In genomic region chr6:33592595-33593413, GRCh38 we compare ENCODE assay signal across 8 cellular contexts. TPM values are rescaled to one million over a fixed set of nuclear protein-coding genes. Genes with fewer than 3 reads are reported as not detected.
DNase-seq lines count a peak whose midpoint lies in the region; ATAC-seq and TF ChIP-seq lines count a peak whose summit lies in the region.

No MANE protein-coding gene starts in this region.

- no TSS peak for BruUV-seq in Caco-2 (replicated peaks; lab: Mats Ljungman, UMichigan)

- no peaks in the 10 kb centered on the region for H4K20me1 ChIP-seq in smooth muscle cell (ENCODE audit: low read depth)

- H3K9me3 ChIP-seq in esophagus (ENCODE audit: control insufficient read depth in 2 of 2, insufficient read depth in 1 of 2, low read depth in 1 of 2, low read length in 1 of 2) (no peaks in the 10 kb centered on the region), smooth muscle cell (replicated peaks; ENCODE audit: low read depth) (no peaks in the 10 kb centered on the region), Caco-2 (no peaks in the 10 kb centered on the region)

- H3K4me3 ChIP-seq in GM06990 (replicated peaks; ENCODE audit: low read depth, low read length) (peak overlapping the region; percentile 47), esophagus (ENCODE audit: low read depth in 1 of 2, low read length in 2 of 2) (peak overlapping the region; percentile 4 to 15), smooth muscle cell (peak overlapping the region; percentile 38), Caco-2 (ENCODE audit: low read depth, low read length) (no peak overlapping the region)

- peak overlapping the region; percentile 87 for H2AFZ ChIP-seq in smooth muscle cell (ENCODE audit: low read depth)

- H3K27ac Mint-ChIP-seq in Caco-2 (ENCODE audit: unreplicated experiment) = no peak overlapping the region

- peak overlapping the region; percentile 85 for H3K4me2 ChIP-seq in smooth muscle cell

- peaks cover 19% of the 10 kb centered on the region for H3K4me1 Mint-ChIP-seq in Caco-2 (ENCODE audit: low read depth, unreplicated experiment)

- 35 to 39% methylated on average over 43 to 57 of the region's 57 CpGs for WGBS in esophagus, 2 donors
- WGBS in smooth muscle cell (ENCODE audit: low lambda C conversion rate) = 25% methylated on average over 48 of the region's 57 CpGs

- H3K4me1 ChIP-seq in esophagus (ENCODE audit: control insufficient read depth in 2 of 2, insufficient read depth in 2 of 2, low read length in 1 of 2) = peaks cover 0 to 23% of the 10 kb centered on the region in 2 donors
- H3K4me1 ChIP-seq in smooth muscle cell (ENCODE audit: low read depth) = peaks cover 9% of the 10 kb centered on the region
- H3K4me1 ChIP-seq in Caco-2 = peaks cover 24% of the 10 kb centered on the region

- H3K27me3 Mint-ChIP-seq in Caco-2 (ENCODE audit: insufficient read depth, unreplicated experiment) = no peaks in the 10 kb centered on the region

- H3K36me3 Mint-ChIP-seq in Caco-2 (ENCODE audit: insufficient read depth, unreplicated experiment) = no peaks in the 10 kb centered on the region

- POLR2A ChIA-PET in Caco-2 (lab: Charles Lee) = no interaction called here

- intact Hi-C loops in Caco-2 (cut with micrococcal nuclease; ENCODE audit: unreplicated experiment) = no loop called here
- intact Hi-C loops in left cardiac atrium (cut with DNase I) = no loop called here

- no peaks in the 10 kb centered on the region for H3K36me3 ChIP-seq in GM06990 (ENCODE audit: control insufficient read depth, insufficient read depth, low read length)
- no peaks in the 10 kb centered on the region for H3K36me3 ChIP-seq in esophagus (ENCODE audit: control insufficient read depth in 2 of 2, insufficient read depth in 2 of 2, low read length in 1 of 2)
- no peaks in the 10 kb centered on the region for H3K36me3 ChIP-seq in smooth muscle cell (ENCODE audit: low read depth)
- H3K36me3 ChIP-seq in Caco-2 (ENCODE audit: control insufficient read depth, insufficient read depth, low read length) = no peaks in the 10 kb centered on the region; the same call in 1 of the 2 replicates

- H3K27me3 ChIP-seq in GM06990 (replicated peaks; ENCODE audit: control insufficient read depth, insufficient read depth, low read length) = no peaks in the 10 kb centered on the region
- H3K27me3 ChIP-seq in esophagus (ENCODE audit: control insufficient read depth in 1 of 2, insufficient read depth in 2 of 2, low read length in 2 of 2) = no peaks in the 10 kb centered on the region
- no peaks in the 10 kb centered on the region for H3K27me3 ChIP-seq in smooth muscle cell (ENCODE audit: low read depth)
- no peaks in the 10 kb centered on the region for H3K27me3 ChIP-seq in Caco-2 (replicated peaks; ENCODE audit: control insufficient read depth, insufficient read depth, low read length)

- H3K9me3 Mint-ChIP-seq in Caco-2 (ENCODE audit: unreplicated experiment) = no peaks in the 10 kb centered on the region

- H3K4me3 Mint-ChIP-seq in Caco-2 (ENCODE audit: unreplicated experiment) = no peak overlapping the region

- no peaks in the 10 kb centered on the region for H3K79me2 ChIP-seq in smooth muscle cell (ENCODE audit: low read depth)

- CTCF ChIA-PET in Caco-2 (lab: Charles Lee) = no interaction called here

- peak; percentile 54 for ATAC-seq in HG02759 (IDR thresholded peaks at IDR 0.05; ENCODE audit: unreplicated experiment)
- no peak for ATAC-seq in left cardiac atrium
- no peak for ATAC-seq in HG03378 (IDR thresholded peaks at IDR 0.05; ENCODE audit: unreplicated experiment)

- TF ChIP-seq CTCF in GM06990 (IDR thresholded peaks at IDR 0.05; ENCODE audit: insufficient read depth, low read length, poor library complexity, severe bottlenecking) (peak; percentile 2), smooth muscle cell (IDR thresholded peaks at IDR 0.05; ENCODE audit: borderline replicate concordance, insufficient read depth, poor library complexity, severe bottlenecking) (no peak), Caco-2 (IDR thresholded peaks at IDR 0.05; ENCODE audit: insufficient read depth in 1 of 2, low read depth in 1 of 2, low read length in 1 of 2, severe bottlenecking in 1 of 2, unreplicated experiment in 1 of 2) (no peak)

- no peak overlapping the region for H3K27ac ChIP-seq in esophagus (ENCODE audit: low read depth in 2 of 2, low read length in 1 of 2)
- H3K27ac ChIP-seq in smooth muscle cell (ENCODE audit: low read depth) = no peak overlapping the region

- DNase-seq in GM06990 (ENCODE audit: extremely low read depth, insufficient read length) (peak; percentile 91), smooth muscle cell (lab: John Stamatoyannopoulos, UW; ENCODE audit: unreplicated experiment) (no peak), Caco-2 (no peak), left cardiac atrium (no peak)
- DNase-seq in activated CD4-positive, alpha-beta T cell treated with anti-CD3 and anti-CD28 coated beads, Interleukin-2, amount 50 U/mL, for 48 hours = peak; percentile 52 to 58

- no peaks in the 10 kb centered on the region for H3F3A ChIP-seq in smooth muscle cell (ENCODE audit: low read depth)

- no peak overlapping the region for H3K9ac ChIP-seq in smooth muscle cell (ENCODE audit: low read depth)

RNA-seq across cellular contexts. Expression of gene BAK1, which starts 12.7 kb away (rescaled TPM):
- polyA plus RNA-seq in esophagus (10 to 100 TPM; 20.4 to 22.6 TPM), smooth muscle cell (43.7 and 50.4 TPM in 2 replicates)
- total RNA-seq in smooth muscle cell (23.6 and 23.8 TPM in 2 replicates), Caco-2 (2022) (28.5 and 29.4 TPM in 2 replicates), left cardiac atrium (10 to 100 TPM; 17.6 to 21.6 TPM)

RNA-seq across cellular contexts. Expression of gene ITPR3, which starts 28.3 kb away (rescaled TPM):
- polyA plus RNA-seq in esophagus = 10 to 100 TPM; 11.9 to 15.0 TPM
- total RNA-seq in smooth muscle cell = 4.7 and 7.4 TPM in 2 replicates
- 2.0 and 5.7 TPM in 2 replicates for polyA plus RNA-seq in smooth muscle cell
- 42.1 and 50.5 TPM in 2 replicates for total RNA-seq in Caco-2 (2022)
- total RNA-seq in left cardiac atrium = 10 to 100 TPM in 1 of 2 donors, 1 to 10 TPM in 1; 9.6 to 16.6 TPM

Comparison
In these comparisons a context has a peak if more than half of its experiments do, and no peak if none do; other contexts are left out.
1. DNase-seq: peak in GM06990 (single experiment) and activated CD4-positive, alpha-beta T cell treated with anti-CD3 and anti-CD28 coated beads, Interleukin-2, amount 50 U/mL, for 48 hours (2 of 2); none in smooth muscle cell (single experiment), Caco-2 (0 of 2) and left cardiac atrium (single experiment).